ENCODE assay signal across 11 cellular contexts in the genomic region with DNA sequence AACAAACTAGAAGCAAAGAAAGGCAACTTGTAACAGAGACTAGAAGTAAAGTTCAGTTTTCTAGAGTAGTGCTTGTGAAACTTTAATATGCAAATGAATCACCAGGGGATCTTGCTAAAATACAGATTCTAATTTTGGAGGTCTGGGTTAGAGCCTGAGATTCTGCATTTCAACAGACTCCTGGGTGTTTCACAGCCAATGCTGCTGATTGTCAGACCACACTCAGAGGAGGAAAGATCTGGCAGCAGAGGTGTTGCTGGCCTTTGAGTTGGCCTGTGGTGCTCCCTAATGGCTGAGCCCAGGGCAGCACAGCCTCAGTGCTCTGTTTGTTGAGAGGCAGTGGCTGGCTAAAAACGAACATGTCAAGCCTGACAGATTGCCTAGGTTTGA. TPM values are rescaled to one million over a fixed set of nuclear protein-coding genes. Genes with fewer than 3 reads are reported as not detected.
A peak's percentile ranks its signal among the peaks of the same experiment; 100 is the strongest.
DNase-seq lines count a peak whose midpoint lies in the region; ATAC-seq, FAIRE-seq and TF ChIP-seq lines count a peak whose summit lies in the region.
"Had no signal": no experiment of that assay in that cellular context is flagged by ENCODE, and none has a peak within 500 bp of the region (broad histone marks: within the 10 kb centered on the region; RNA-seq: fewer than 3 reads in every experiment).

No MANE protein-coding gene starts in this region.

- H3K27ac ChIP-seq in ascending aorta, result peak overlapping the region; percentile 29 to 40
- H3K27ac ChIP-seq: neutrophil had no signal

- ATAC-seq in HG02678 (IDR thresholded peaks at IDR 0.05; ENCODE audit: unreplicated experiment), result peak; percentile 48
- no peak for ATAC-seq in HG03342 (IDR thresholded peaks at IDR 0.05; ENCODE audit: unreplicated experiment)
- no peak for ATAC-seq in mucosa of descending colon

- TF ChIP-seq CTCF in ascending aorta (IDR thresholded peaks at IDR 0.05) (peak in 1 of 3 experiments; percentile 17), mucosa of descending colon (IDR thresholded peaks at IDR 0.05) (no peak)

- intact Hi-C loops in ascending aorta (cut with DNase I), result no loop called here
- intact Hi-C loops in mucosa of descending colon (cut with DNase I, micrococcal nuclease), result no loop called here

- FAIRE-seq in GM18507 (lab: Jason Lieb, UNC), result no peak
- FAIRE-seq: D721Med had no signal

- DNase-seq in GM18507 (ENCODE audit: extremely low spot score, insufficient read length, low read depth), result peak; percentile 22
- DNase-seq in ascending aorta (ENCODE audit: low spot score in 2 of 2), result no peak
- peak; percentile 43 for DNase-seq in mesenteric fat pad (ENCODE audit: low spot score)
- no peak for DNase-seq in islet precursor cell
- no peak for DNase-seq in erythroblast (lab: John Stamatoyannopoulos, UW)
- no peak for DNase-seq in mucosa of descending colon
- DNase-seq: NCI-H1436 treated with DMSO at 0.1 percent for 48 hours had no signal

- H3K36me3 ChIP-seq in ascending aorta, result peaks cover 4 to 10% of the 10 kb centered on the region in 2 donors
- H3K36me3 ChIP-seq in mucosa of descending colon (ENCODE audit: low read depth), result no peaks in the 10 kb centered on the region

- H3K9me3 ChIP-seq in ascending aorta (no peaks in the 10 kb centered on the region), mucosa of descending colon (no peaks in the 10 kb centered on the region)
- H3K9me3 ChIP-seq: neutrophil had no signal

- H3K4me3 ChIP-seq in ascending aorta (peak overlapping the region in 1 of 2 donors; percentile 14), mucosa of descending colon (no peak overlapping the region)

- H3K4me1 ChIP-seq in ascending aorta (peaks cover 33 to 81% of the 10 kb centered on the region in 2 donors), mucosa of descending colon (ENCODE audit: low read depth) (peaks cover 29% of the 10 kb centered on the region)

- no peak for TF ChIP-seq POLR2A in erythroblast (IDR thresholded peaks at IDR 0.05; ENCODE audit: low read length)

- no peaks in the 10 kb centered on the region for H3K27me3 ChIP-seq in ascending aorta
- H3K27me3 ChIP-seq: neutrophil had no signal

RNA-seq across cellular contexts. Expression of a gene that starts 5.4 kb away (rescaled TPM):
- total RNA-seq in ascending aorta (29.6 TPM), mesenteric fat pad (69.9 TPM), mucosa of descending colon (10 to 100 TPM; 26.0 to 52.0 (median 28.8) TPM)

RNA-seq across cellular contexts. Expression of a gene that starts 32.7 kb away (rescaled TPM):
- 6.0 TPM for total RNA-seq in ascending aorta
- total RNA-seq in mesenteric fat pad, result 4.2 TPM
- 10 to 100 TPM in 1 of 3 donors, 1 to 10 TPM in 2; 1.6 to 12.3 (median 2.5) TPM for total RNA-seq in mucosa of descending colon

RNA-seq across cellular contexts. Expression of a gene that starts 47.8 kb away (rescaled TPM):
- total RNA-seq in ascending aorta (47.7 TPM), mesenteric fat pad (81.0 TPM), mucosa of descending colon (10 to 100 TPM; 26.6 to 47.8 (median 35.6) TPM)

RNA-seq across cellular contexts. Expression of a gene that starts 54.4 kb away (rescaled TPM):
- not detected for total RNA-seq in ascending aorta
- 1.4 TPM for total RNA-seq in mesenteric fat pad
- total RNA-seq in mucosa of descending colon, result 1 to 10 TPM in 2 of 3 donors, under 1 TPM in 1; 0.81 to 2.2 (median 1.5) TPM

Comparison
In these comparisons a context has a peak if more than half of its experiments do, and no peak if none do; other contexts are left out.
1. DNase-seq: peak in GM18507 (single experiment) and mesenteric fat pad (single experiment); none in ascending aorta (0 of 2), islet precursor cell (single experiment), erythroblast (0 of 2) and mucosa of descending colon (0 of 3).